14 cellular contexts compared by ENCODE assay signal in the genomic region with DNA sequence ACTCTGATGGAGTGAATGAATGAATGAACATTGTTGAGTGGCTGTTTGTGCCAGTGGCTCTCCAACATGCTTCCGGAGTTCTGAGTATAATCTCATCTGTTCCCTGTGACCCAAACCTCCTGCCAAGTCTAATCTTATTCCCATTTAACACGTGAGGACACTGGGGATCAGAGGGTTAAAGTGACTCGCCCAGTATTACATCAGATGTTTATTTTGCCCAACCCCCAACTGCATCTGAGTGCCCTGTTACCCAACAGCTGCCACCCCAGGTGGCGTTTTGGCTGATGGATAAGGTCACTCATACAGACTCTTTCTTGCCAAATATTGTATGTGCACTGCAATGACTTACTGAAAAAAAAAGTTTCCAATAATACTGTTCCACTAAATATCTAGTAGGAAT.
DNase-seq lines count a peak whose midpoint lies in the region; ATAC-seq and TF ChIP-seq lines count a peak whose summit lies in the region.
"Had no signal": no experiment of that assay in that cellular context is flagged by ENCODE, and none has a peak within 500 bp of the region (broad histone marks: within the 10 kb centered on the region; RNA-seq: fewer than 3 reads in every experiment).

No MANE protein-coding gene starts in this region.

- DNase-seq in COLO668 (lab: John Stamatoyannopoulos, UW; ENCODE audit: unreplicated experiment) (peak; percentile 90), NCI-H1092 (lab: John Stamatoyannopoulos, UW) (peak; percentile 9), NCI-H748 (lab: John Stamatoyannopoulos, UW; ENCODE audit: unreplicated experiment) (peak; percentile 95), hepatocyte (ENCODE audit: low spot score) (peak; percentile 10), anterior cingulate cortex (lab: John Stamatoyannopoulos, UW) (no peak), uterus (no peak), Right ventricle myocardium inferior (ENCODE audit: missing footprints) (no peak)
- no peak for DNase-seq in activated naive CD4-positive, alpha-beta T cell treated with anti-CD3 and anti-CD28 coated beads for 36 hours
- DNase-seq: activated CD8-positive, alpha-beta memory T cell treated with anti-CD3 and anti-CD28 coated beads, Interleukin-2, amount 50 U/mL, for 48 hours; activated naive CD8-positive, alpha-beta T cell treated with anti-CD3 and anti-CD28 coated beads, Interleukin-2, amount 50 U/mL, for 24 hours; H9; stimulated activated CD4-positive, alpha-beta T cell treated with anti-CD3 and anti-CD28 coated beads, Interleukin-15, amount 100 ng/mL, for 24 hours had no signal

- H2AFZ ChIP-seq in hepatocyte: no peak overlapping the region

- H3K4me3 ChIP-seq in hepatocyte (no peak overlapping the region), uterus (no peak overlapping the region)
- H3K4me3 ChIP-seq: upper lobe of left lung had no signal

- no peaks in the 10 kb centered on the region for H4K20me1 ChIP-seq in hepatocyte (ENCODE audit: insufficient read depth, poor library complexity, severe bottlenecking)

- peaks cover 21% of the 10 kb centered on the region for H3K4me1 Mint-ChIP-seq in activated naive CD4-positive, alpha-beta T cell treated with anti-CD3 and anti-CD28 coated beads for 36 hours (ENCODE audit: low read depth)

- ATAC-seq in Right ventricle myocardium inferior: no peak
- ATAC-seq: activated naive CD8-positive, alpha-beta T cell treated with anti-CD3 and anti-CD28 coated beads, Interleukin-2, amount 50 U/mL, for 24 hours had no signal

- H3K36me3 ChIP-seq in hepatocyte (replicated peaks; ENCODE audit: insufficient read depth, low read depth) (no peaks in the 10 kb centered on the region), uterus (no peaks in the 10 kb centered on the region)
- H3K36me3 ChIP-seq: upper lobe of left lung had no signal

- intact Hi-C loops in activated naive CD4-positive, alpha-beta T cell treated with anti-CD3 and anti-CD28 coated beads for 36 hours (cut with micrococcal nuclease): no loop called here
- intact Hi-C loops in uterus (cut with DNase I; ENCODE audit: low total_unique reads) (no loop called here), Right ventricle myocardium inferior (cut with DNase I) (no loop called here)

- H3K27me3 ChIP-seq in hepatocyte (no peaks in the 10 kb centered on the region), uterus (no peaks in the 10 kb centered on the region)
- H3K27me3 ChIP-seq: upper lobe of left lung had no signal

- H3K4me3 Mint-ChIP-seq in activated naive CD4-positive, alpha-beta T cell treated with anti-CD3 and anti-CD28 coated beads for 36 hours: no peak overlapping the region
- H3K4me3 Mint-ChIP-seq: activated naive CD8-positive, alpha-beta T cell treated with anti-CD3 and anti-CD28 coated beads, Interleukin-2, amount 50 U/mL, for 24 hours; dendritic cell treated with granulocyte-macrophage colony-stimulating factor and Interleukin-4, amounts not matched to agents 40 ng/mL and 50 ng/mL, for 4 days had no signal

- no peak for TF ChIP-seq CTCF in hepatocyte (IDR thresholded peaks at IDR 0.05; ENCODE audit: poor library complexity)
- no peak for TF ChIP-seq CTCF in uterus (IDR thresholded peaks at IDR 0.05)

- no peaks in the 10 kb centered on the region for H3K9me3 Mint-ChIP-seq in activated naive CD4-positive, alpha-beta T cell treated with anti-CD3 and anti-CD28 coated beads for 36 hours
- H3K9me3 Mint-ChIP-seq: activated naive CD8-positive, alpha-beta T cell treated with anti-CD3 and anti-CD28 coated beads, Interleukin-2, amount 50 U/mL, for 24 hours; dendritic cell treated with granulocyte-macrophage colony-stimulating factor and Interleukin-4, amounts not matched to agents 40 ng/mL and 50 ng/mL, for 4 days; H9 had no signal

- peaks cover 10% of the 10 kb centered on the region for H3K4me1 ChIP-seq in hepatocyte (ENCODE audit: insufficient read depth)
- no peaks in the 10 kb centered on the region for H3K4me1 ChIP-seq in uterus

- H3K4me2 ChIP-seq in hepatocyte: no peak overlapping the region

- 42% methylated on average over 4 of the region's 4 CpGs for WGBS in hepatocyte (ENCODE audit: low lambda C conversion rate, missing lambda C conversion rate)

- H3K27ac Mint-ChIP-seq in activated naive CD4-positive, alpha-beta T cell treated with anti-CD3 and anti-CD28 coated beads for 36 hours: no peak overlapping the region
- H3K27ac Mint-ChIP-seq: activated naive CD8-positive, alpha-beta T cell treated with anti-CD3 and anti-CD28 coated beads, Interleukin-2, amount 50 U/mL, for 24 hours; dendritic cell treated with granulocyte-macrophage colony-stimulating factor and Interleukin-4, amounts not matched to agents 40 ng/mL and 50 ng/mL, for 4 days had no signal

- H3K79me2 ChIP-seq in hepatocyte: no peaks in the 10 kb centered on the region

- no peaks in the 10 kb centered on the region for H3K9me3 ChIP-seq in hepatocyte (ENCODE audit: low read depth)
- H3K9me3 ChIP-seq in uterus: no peaks in the 10 kb centered on the region
- H3K9me3 ChIP-seq: upper lobe of left lung had no signal

- no peak for TF ChIP-seq POLR2A in uterus (IDR thresholded peaks at IDR 0.05)

- H3K36me3 Mint-ChIP-seq in activated naive CD4-positive, alpha-beta T cell treated with anti-CD3 and anti-CD28 coated beads for 36 hours (ENCODE audit: low read depth): no peaks in the 10 kb centered on the region

- peaks cover 2% of the 10 kb centered on the region for H3K27me3 Mint-ChIP-seq in activated naive CD4-positive, alpha-beta T cell treated with anti-CD3 and anti-CD28 coated beads for 36 hours (ENCODE audit: low read depth)
- H3K27me3 Mint-ChIP-seq: dendritic cell treated with granulocyte-macrophage colony-stimulating factor and Interleukin-4, amounts not matched to agents 40 ng/mL and 50 ng/mL, for 4 days had no signal

- no peaks in the 10 kb centered on the region for H3K9me2 ChIP-seq in hepatocyte (replicated peaks; ENCODE audit: insufficient read depth)

- H3K27ac ChIP-seq in hepatocyte (no peak overlapping the region), uterus (no peak overlapping the region)
- H3K27ac ChIP-seq: upper lobe of left lung had no signal

- CTCF ChIA-PET in activated naive CD4-positive, alpha-beta T cell treated with anti-CD3 and anti-CD28 coated beads for 36 hours (lab: Charles Lee): no interaction called here

Comparison
In these comparisons a context has a peak if more than half of its experiments do, and no peak if none do; other contexts are left out.
1. DNase-seq: peak in COLO668 (single experiment), NCI-H1092 (single experiment), NCI-H748 (single experiment) and hepatocyte (single experiment); none in activated naive CD4-positive, alpha-beta T cell treated with anti-CD3 and anti-CD28 coated beads for 36 hours (single experiment), anterior cingulate cortex (0 of 58), uterus (0 of 2) and Right ventricle myocardium inferior (single experiment).